In the genomic region with DNA sequence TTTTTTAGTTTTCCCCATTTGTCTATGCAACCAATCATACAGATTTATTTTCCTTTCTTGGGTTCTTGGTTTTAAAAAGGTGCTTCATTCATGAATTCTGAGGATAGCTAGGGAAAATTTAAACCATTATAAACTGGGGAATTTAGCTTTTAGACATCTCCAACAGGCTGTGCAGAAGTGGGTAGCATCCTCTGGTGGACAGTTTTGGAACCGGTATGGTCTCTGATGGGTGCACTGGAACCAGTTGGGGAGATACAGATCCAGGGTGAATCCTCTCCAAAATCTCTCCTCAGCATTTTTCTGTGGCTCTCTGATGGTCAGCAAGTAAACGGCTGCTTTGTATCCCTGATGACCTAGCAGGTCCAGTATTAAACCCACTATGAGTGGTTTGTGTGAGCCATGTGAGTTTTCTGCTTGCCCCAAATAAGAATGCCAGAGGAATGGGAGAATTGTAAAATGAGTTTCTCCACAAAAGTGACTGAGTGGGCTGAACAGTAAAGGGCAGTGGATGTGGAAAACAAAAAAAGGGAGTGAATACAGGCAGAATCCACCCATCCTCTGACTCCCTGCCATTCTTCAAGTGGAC, we compare ENCODE assay signal across 8 cellular contexts. TPM values are rescaled to one million over a fixed set of nuclear protein-coding genes. Genes with fewer than 3 reads are reported as not detected.
DNase-seq lines count a peak whose midpoint lies in the region; ATAC-seq and TF ChIP-seq lines count a peak whose summit lies in the region.

No MANE protein-coding gene starts in this region.

- no peak for ATAC-seq in HG02870 (IDR thresholded peaks at IDR 0.05; ENCODE audit: unreplicated experiment)

- no peak for DNase-seq in AG09309 (ENCODE audit: low read depth)
- DNase-seq in NCI-H2196 (lab: John Stamatoyannopoulos, UW; ENCODE audit: unreplicated experiment) = peak; percentile 32
- peak; percentile 72 to 73 for DNase-seq in cardiac fibroblast (ENCODE audit: low read depth in 2 of 2)
- DNase-seq in lung microvascular endothelial cell (ENCODE audit: low read depth in 2 of 2) = peak; percentile 58 to 72
- no peak for DNase-seq in DMS114 treated with DMSO at 0.1 percent for 48 hours (lab: John Stamatoyannopoulos, UW; ENCODE audit: unreplicated experiment)
- DNase-seq in NCI-H146 treated with DMSO at 0.1 percent for 48 hours (lab: John Stamatoyannopoulos, UW; ENCODE audit: unreplicated experiment) = no peak

- peak; percentile 95 for TF ChIP-seq CTCF in AG09309 (IDR thresholded peaks at IDR 0.05; ENCODE audit: control insufficient read depth, insufficient read depth, low read depth, low read length, missing control alignments)
- TF ChIP-seq CTCF in GM12875 (IDR thresholded peaks at IDR 0.05; ENCODE audit: borderline replicate concordance, insufficient read depth, low read depth, low read length) = peak; percentile 88
- TF ChIP-seq CTCF in cardiac fibroblast (IDR thresholded peaks at IDR 0.05; ENCODE audit: low read depth, low read length) = peak; percentile 99

- H3K4me3 ChIP-seq in AG09309 (ENCODE audit: control insufficient read depth, low read depth, low read length) (no peak overlapping the region), GM12875 (ENCODE audit: low read depth, low read length) (no peak overlapping the region), cardiac fibroblast (replicated peaks in 1 of 2; ENCODE audit: low read depth in 2 of 2, low read length in 2 of 2) (no peak overlapping the region)

RNA-seq across cellular contexts. Expression of gene DNAJC25, which starts 9.1 kb away (rescaled TPM):
- total RNA-seq in lung microvascular endothelial cell = 2.0 and 3.6 TPM in 2 replicates

RNA-seq across cellular contexts. Expression of gene PTGR1, which starts 22.5 kb away (rescaled TPM):
- 6.5 and 20.7 TPM in 2 replicates for total RNA-seq in lung microvascular endothelial cell

RNA-seq across cellular contexts. Expression of gene GNG10, which starts 39.4 kb away (rescaled TPM):
- total RNA-seq in lung microvascular endothelial cell = 44.0 and 53.0 TPM in 2 replicates

Comparison
In these comparisons a context has a peak if more than half of its experiments do, and no peak if none do; other contexts are left out.
1. DNase-seq: peak in NCI-H2196 (single experiment), cardiac fibroblast (2 of 2) and lung microvascular endothelial cell (2 of 2); none in AG09309 (single experiment), DMS114 treated with DMSO at 0.1 percent for 48 hours (single experiment) and NCI-H146 treated with DMSO at 0.1 percent for 48 hours (single experiment).
2. Peak in every context shown above with its lines, with median percentiles within 50 percentile points of each other: CTCF ChIP-seq.